Comparison of ENCODE assay signal across 1 cellular context in the genomic region with DNA sequence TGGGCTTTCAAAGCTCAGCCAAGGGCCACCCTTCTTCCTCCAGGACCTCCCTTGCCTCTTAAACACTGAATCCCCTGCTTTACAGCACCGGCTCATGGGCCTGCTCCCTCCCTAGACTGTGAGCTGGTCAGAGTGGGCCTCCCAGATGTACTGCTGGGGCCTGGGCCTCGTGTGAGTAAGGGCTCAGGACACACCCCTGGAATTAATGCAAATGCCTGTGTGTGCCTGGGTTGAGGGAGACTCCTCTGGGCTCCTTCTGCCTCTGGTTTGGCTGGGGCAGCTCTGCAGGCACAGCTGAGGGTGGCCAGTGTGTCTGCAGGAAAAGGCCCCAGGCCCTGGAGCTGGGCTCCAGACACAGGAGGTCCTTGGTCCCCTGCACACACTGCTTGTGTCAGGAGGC.
TF ChIP-seq lines count a peak whose summit lies in the region.

No MANE protein-coding gene starts in this region.

TF ChIP-seq in WTC11, 78 proteins besides CTCF, POLR2A, EP300 and RAD21 (continued from another document):
- TF ChIP-seq, protein P1, sequence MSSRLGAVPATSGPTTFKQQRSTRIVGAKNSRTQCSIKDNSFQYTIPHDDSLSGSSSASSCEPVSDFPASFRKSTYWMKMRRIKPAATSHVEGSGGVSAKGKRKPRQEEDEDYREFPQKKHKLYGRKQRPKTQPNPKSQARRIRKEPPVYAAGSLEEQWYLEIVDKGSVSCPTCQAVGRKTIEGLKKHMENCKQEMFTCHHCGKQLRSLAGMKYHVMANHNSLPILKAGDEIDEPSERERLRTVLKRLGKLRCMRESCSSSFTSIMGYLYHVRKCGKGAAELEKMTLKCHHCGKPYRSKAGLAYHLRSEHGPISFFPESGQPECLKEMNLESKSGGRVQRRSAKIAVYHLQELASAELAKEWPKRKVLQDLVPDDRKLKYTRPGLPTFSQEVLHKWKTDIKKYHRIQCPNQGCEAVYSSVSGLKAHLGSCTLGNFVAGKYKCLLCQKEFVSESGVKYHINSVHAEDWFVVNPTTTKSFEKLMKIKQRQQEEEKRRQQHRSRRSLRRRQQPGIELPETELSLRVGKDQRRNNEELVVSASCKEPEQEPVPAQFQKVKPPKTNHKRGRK (CRISPR knock-in tag; IDR thresholded peaks at IDR 0.05; ENCODE audit: borderline replicate concordance), result no peak
- no peak for TF ChIP-seq SP1 (CRISPR knock-in tag; conservative IDR thresholded peaks at IDR 0.05)
- TF ChIP-seq ATF1 (CRISPR knock-in tag; IDR thresholded peaks at IDR 0.05), result no peak
- no peak for TF ChIP-seq NR3C1 (CRISPR knock-in tag; conservative IDR thresholded peaks at IDR 0.05; ENCODE audit: low read depth)
- no peak for TF ChIP-seq JUN (CRISPR knock-in tag; IDR thresholded peaks at IDR 0.05)
- no peak for TF ChIP-seq TP53 (CRISPR knock-in tag; IDR thresholded peaks at IDR 0.05)
- no peak for TF ChIP-seq CREB1 (CRISPR knock-in tag; IDR thresholded peaks at IDR 0.05)
- TF ChIP-seq EMX1 (CRISPR knock-in tag; IDR thresholded peaks at IDR 0.05), result no peak
- TF ChIP-seq NFATC4 (CRISPR knock-in tag; IDR thresholded peaks at IDR 0.05), result no peak
- no peak for TF ChIP-seq FOXJ3 (CRISPR knock-in tag; IDR thresholded peaks at IDR 0.05; ENCODE audit: borderline replicate concordance)
- TF ChIP-seq ZNF232 (CRISPR knock-in tag; IDR thresholded peaks at IDR 0.05), result no peak
- TF ChIP-seq, protein P2, sequence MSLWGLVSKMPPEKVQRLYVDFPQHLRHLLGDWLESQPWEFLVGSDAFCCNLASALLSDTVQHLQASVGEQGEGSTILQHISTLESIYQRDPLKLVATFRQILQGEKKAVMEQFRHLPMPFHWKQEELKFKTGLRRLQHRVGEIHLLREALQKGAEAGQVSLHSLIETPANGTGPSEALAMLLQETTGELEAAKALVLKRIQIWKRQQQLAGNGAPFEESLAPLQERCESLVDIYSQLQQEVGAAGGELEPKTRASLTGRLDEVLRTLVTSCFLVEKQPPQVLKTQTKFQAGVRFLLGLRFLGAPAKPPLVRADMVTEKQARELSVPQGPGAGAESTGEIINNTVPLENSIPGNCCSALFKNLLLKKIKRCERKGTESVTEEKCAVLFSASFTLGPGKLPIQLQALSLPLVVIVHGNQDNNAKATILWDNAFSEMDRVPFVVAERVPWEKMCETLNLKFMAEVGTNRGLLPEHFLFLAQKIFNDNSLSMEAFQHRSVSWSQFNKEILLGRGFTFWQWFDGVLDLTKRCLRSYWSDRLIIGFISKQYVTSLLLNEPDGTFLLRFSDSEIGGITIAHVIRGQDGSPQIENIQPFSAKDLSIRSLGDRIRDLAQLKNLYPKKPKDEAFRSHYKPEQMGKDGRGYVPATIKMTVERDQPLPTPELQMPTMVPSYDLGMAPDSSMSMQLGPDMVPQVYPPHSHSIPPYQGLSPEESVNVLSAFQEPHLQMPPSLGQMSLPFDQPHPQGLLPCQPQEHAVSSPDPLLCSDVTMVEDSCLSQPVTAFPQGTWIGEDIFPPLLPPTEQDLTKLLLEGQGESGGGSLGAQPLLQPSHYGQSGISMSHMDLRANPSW (CRISPR knock-in tag; conservative IDR thresholded peaks at IDR 0.05; ENCODE audit: low read depth), result no peak
- TF ChIP-seq, protein P3, sequence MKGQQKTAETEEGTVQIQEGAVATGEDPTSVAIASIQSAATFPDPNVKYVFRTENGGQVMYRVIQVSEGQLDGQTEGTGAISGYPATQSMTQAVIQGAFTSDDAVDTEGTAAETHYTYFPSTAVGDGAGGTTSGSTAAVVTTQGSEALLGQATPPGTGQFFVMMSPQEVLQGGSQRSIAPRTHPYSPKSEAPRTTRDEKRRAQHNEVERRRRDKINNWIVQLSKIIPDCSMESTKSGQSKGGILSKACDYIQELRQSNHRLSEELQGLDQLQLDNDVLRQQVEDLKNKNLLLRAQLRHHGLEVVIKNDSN (CRISPR knock-in tag; IDR thresholded peaks at IDR 0.05), result no peak
- TF ChIP-seq TEAD4 (CRISPR knock-in tag; IDR thresholded peaks at IDR 0.05), result no peak
- no peak for TF ChIP-seq ZNF263 (CRISPR knock-in tag; IDR thresholded peaks at IDR 0.05; ENCODE audit: low read depth)
- no peak for TF ChIP-seq ZNF121 (CRISPR knock-in tag; IDR thresholded peaks at IDR 0.05)
TF ChIP-seq in WTC11: peak in this region for 0.
